In genomic region chr5:151480859-151481258, GRCh38 we compare ENCODE assay signal across 8 cellular contexts.
DNase-seq lines count a peak whose midpoint lies in the region; ATAC-seq and TF ChIP-seq lines count a peak whose summit lies in the region.

No MANE protein-coding gene starts in this region.

- peaks cover 29% of the 10 kb centered on the region for H3K4me1 ChIP-seq in HUES48 (ENCODE audit: control insufficient read depth, insufficient read depth, low read length)

- H3K4me3 ChIP-seq in AG04449 (ENCODE audit: low read depth, low read length) (no peak overlapping the region), HUES48 (ENCODE audit: low read depth, low read length) (no peak overlapping the region), cardiac fibroblast (replicated peaks in 1 of 2; ENCODE audit: low read depth in 2 of 2, low read length in 2 of 2) (no peak overlapping the region)

- CTCF ChIA-PET in AG04449 (lab: Yijun Ruan, JAX): interaction anchor here (0.8 to 1.6 kb wide), 5 partner anchors 9 to 171 kb away, joined by 3 to 5 read pairs (median 3); no protein-coding TSS in a partner anchor

- no peak for TF ChIP-seq CTCF in AG04449 (IDR thresholded peaks at IDR 0.05; ENCODE audit: insufficient read depth, low read length, missing control alignments)
- TF ChIP-seq CTCF in cardiac fibroblast (IDR thresholded peaks at IDR 0.05; ENCODE audit: low read depth, low read length): no peak

- ATAC-seq in GM18498 (IDR thresholded peaks at IDR 0.05; ENCODE audit: unreplicated experiment): no peak
- no peak for ATAC-seq in GM18519 (IDR thresholded peaks at IDR 0.05; ENCODE audit: low FRiP score, unreplicated experiment)

- H3K27ac ChIP-seq in HUES48 (ENCODE audit: low read depth, low read length): peak overlapping the region; percentile 60

- POLR2A ChIA-PET in AG04449 (lab: Yijun Ruan, JAX): interaction anchor here (1.0 to 1.2 kb wide), 3 partner anchors 12 to 34 kb away, joined by 3 to 4 read pairs (median 3); partner anchors contain the start of gene SLC36A1

- peak; percentile 62 for DNase-seq in AG04449 (ENCODE audit: low read depth, low spot score)
- DNase-seq in cardiac fibroblast (ENCODE audit: low read depth in 2 of 2): peak; percentile 25 to 64
- DNase-seq in kidney tubule cell (ENCODE audit: low spot score): peak; percentile 43
- no peak for DNase-seq in dedifferentiated amniotic fluid mesenchymal stem cell (ENCODE audit: extremely low spot score)
- DNase-seq in NCI-H748 (lab: John Stamatoyannopoulos, UW; ENCODE audit: unreplicated experiment): no peak

- H3K9ac ChIP-seq in HUES48 (ENCODE audit: low read depth, low read length): no peak overlapping the region

- H3K27me3 ChIP-seq in HUES48 (ENCODE audit: control insufficient read depth, insufficient read depth, low read length): no peaks in the 10 kb centered on the region

- H3K36me3 ChIP-seq in HUES48 (ENCODE audit: control insufficient read depth, insufficient read depth, low read length): peaks cover 20% of the 10 kb centered on the region

- no peaks in the 10 kb centered on the region for H3K9me3 ChIP-seq in HUES48 (ENCODE audit: control insufficient read depth, insufficient read depth, low read length)

Comparison
In these comparisons a context has a peak if more than half of its experiments do, and no peak if none do; other contexts are left out.
1. DNase-seq: peak in AG04449 (single experiment), cardiac fibroblast (2 of 2) and kidney tubule cell (single experiment); none in dedifferentiated amniotic fluid mesenchymal stem cell (single experiment) and NCI-H748 (single experiment).